8 cellular contexts compared by ENCODE assay signal in the genomic region with DNA sequence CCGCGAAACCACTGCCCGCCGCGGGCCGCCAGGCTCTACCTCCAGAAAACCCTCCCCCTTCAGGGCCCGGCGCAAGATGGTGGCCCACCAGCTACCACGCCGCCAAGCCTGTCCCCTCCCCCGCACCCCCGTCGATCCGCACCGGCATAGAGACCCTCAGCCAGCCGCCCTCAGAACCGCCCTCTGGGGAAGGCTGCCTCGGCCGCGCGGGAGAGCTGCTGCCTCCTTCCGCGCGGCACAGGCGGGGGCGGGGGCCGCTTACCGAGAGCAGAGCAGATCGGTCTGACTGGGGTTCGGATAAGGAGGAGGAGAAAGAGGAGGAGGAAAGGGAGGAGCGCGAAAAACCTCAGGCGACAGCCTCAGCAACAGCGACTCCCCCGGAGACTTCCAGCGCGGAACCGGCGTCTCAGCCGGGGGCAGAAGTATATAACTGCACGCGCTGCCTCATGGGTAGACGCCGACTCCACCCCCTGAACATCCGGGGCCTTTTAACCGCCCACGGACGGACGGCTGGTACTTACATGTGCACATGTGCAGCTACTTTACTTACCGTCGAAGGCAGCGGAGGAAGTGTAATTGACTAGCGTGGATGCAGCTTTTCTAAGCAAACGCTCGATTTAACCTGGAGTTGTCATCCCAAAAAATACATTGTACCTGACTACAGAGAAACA. TPM values are rescaled to one million over a fixed set of nuclear protein-coding genes. Genes with fewer than 3 reads are reported as not detected.
DNase-seq lines count a peak whose midpoint lies in the region; ATAC-seq and TF ChIP-seq lines count a peak whose summit lies in the region.

A gene with protein sequence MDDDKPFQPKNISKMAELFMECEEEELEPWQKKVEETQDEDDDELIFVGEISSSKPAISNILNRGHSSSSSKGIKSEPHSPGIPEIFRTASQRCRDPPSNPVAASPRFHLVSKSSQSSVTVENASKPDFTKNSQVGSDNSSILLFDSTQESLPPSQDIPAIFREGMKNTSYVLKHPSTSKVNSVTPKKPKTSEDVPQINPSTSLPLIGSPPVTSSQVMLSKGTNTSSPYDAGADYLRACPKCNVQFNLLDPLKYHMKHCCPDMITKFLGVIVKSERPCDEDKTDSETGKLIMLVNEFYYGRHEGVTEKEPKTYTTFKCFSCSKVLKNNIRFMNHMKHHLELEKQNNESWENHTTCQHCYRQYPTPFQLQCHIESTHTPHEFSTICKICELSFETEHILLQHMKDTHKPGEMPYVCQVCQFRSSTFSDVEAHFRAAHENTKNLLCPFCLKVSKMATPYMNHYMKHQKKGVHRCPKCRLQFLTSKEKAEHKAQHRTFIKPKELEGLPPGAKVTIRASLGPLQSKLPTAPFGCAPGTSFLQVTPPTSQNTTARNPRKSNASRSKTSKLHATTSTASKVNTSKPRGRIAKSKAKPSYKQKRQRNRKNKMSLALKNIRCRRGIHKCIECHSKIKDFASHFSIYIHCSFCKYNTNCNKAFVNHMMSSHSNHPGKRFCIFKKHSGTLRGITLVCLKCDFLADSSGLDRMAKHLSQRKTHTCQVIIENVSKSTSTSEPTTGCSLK (minus strand): TSS at position 400 of the 671 bp plus-strand sequence. CDS start 8,450 bp downstream, outside the sequence.

- peak within 1 kb of the TSS; percentile 87 to 96 (median 90) for H3K4me3 Mint-ChIP-seq in CD8-positive, alpha-beta memory T cell
- H3K4me3 Mint-ChIP-seq in activated CD4-positive, alpha-beta memory T cell treated with anti-CD3 and anti-CD28 coated beads for 36 hours, result peak within 1 kb of the TSS; percentile 85

- ATAC-seq in GM19452 (IDR thresholded peaks at IDR 0.05; ENCODE audit: unreplicated experiment), result peak; percentile 94
- ATAC-seq in HG03575 (IDR thresholded peaks at IDR 0.05; ENCODE audit: extremely low read depth, insufficient number of reproducible peaks, low FRiP score, unreplicated experiment), result peak; percentile 88
- peak; percentile 98 to 100 for ATAC-seq in lower lobe of right lung

- no peaks in the 10 kb centered on the region for H3K27me3 ChIP-seq in CD8-positive, alpha-beta memory T cell (ENCODE audit: insufficient read depth, low read length, poor library complexity, severe bottlenecking)
- H3K27me3 ChIP-seq in ectodermal cell (ENCODE audit: control insufficient read depth, insufficient read depth, low read length, poor library complexity, severe bottlenecking) (no peaks in the 10 kb centered on the region), lower lobe of right lung (ENCODE audit: low read depth) (no peaks in the 10 kb centered on the region)

- peak within 1 kb of the TSS; percentile 75 for H3K4me3 ChIP-seq in CD8-positive, alpha-beta memory T cell (ENCODE audit: low read length)
- H3K4me3 ChIP-seq in ectodermal cell (ENCODE audit: insufficient read depth, low read depth, low read length) (peak within 1 kb of the TSS; percentile 72), lower lobe of right lung (peak within 1 kb of the TSS; percentile 62)

- H3K36me3 ChIP-seq in CD8-positive, alpha-beta memory T cell (ENCODE audit: insufficient read depth, low read length), result no peaks in the 10 kb centered on the region
- H3K36me3 ChIP-seq in ectodermal cell (ENCODE audit: control insufficient read depth, insufficient read depth, low read length) (no peaks in the 10 kb centered on the region), lower lobe of right lung (no peaks in the 10 kb centered on the region)

- H3K4me1 ChIP-seq in CD8-positive, alpha-beta memory T cell (ENCODE audit: insufficient read depth, low read length), result peaks cover 5% of the 10 kb centered on the region
- H3K4me1 ChIP-seq in ectodermal cell (ENCODE audit: control insufficient read depth, insufficient read depth, low read length) (no peaks in the 10 kb centered on the region), lower lobe of right lung (peaks cover 7% of the 10 kb centered on the region)

- POLR2A ChIA-PET in CD8-positive, alpha-beta memory T cell (lab: Charles Lee), result interaction anchor here (0.6 kb wide), 2 partner anchors 590 to 634 kb away, joined by 3 read pairs; a partner anchor contains a TSS
- POLR2A ChIA-PET in activated CD4-positive, alpha-beta memory T cell treated with anti-CD3 and anti-CD28 coated beads for 36 hours (lab: Charles Lee), result interaction anchor here (1.0 to 1.2 kb wide), 2 partner anchors 17 to 71 kb away, joined by 3 read pairs; a partner anchor contains a TSS

- no peaks in the 10 kb centered on the region for H3K9me3 ChIP-seq in CD8-positive, alpha-beta memory T cell (ENCODE audit: low read length)
- no peaks in the 10 kb centered on the region for H3K9me3 ChIP-seq in ectodermal cell (ENCODE audit: control insufficient read depth, low read length)
- H3K9me3 ChIP-seq in lower lobe of right lung, result no peaks in the 10 kb centered on the region

- TF ChIP-seq CTCF in lower lobe of right lung (IDR thresholded peaks at IDR 0.05), result peak; percentile 33

- 4 to 5% methylated on average over 50 to 55 of the region's 55 CpGs for WGBS in ectodermal cell, 2 experiments

- peak within 1 kb of the TSS; percentile 61 for H3K27ac ChIP-seq in CD8-positive, alpha-beta memory T cell (ENCODE audit: low read depth, low read length)
- H3K27ac ChIP-seq in ectodermal cell (ENCODE audit: insufficient read depth, low read depth, low read length, poor library complexity, severe bottlenecking), result peak within 1 kb of the TSS; percentile 95
- peak within 1 kb of the TSS; percentile 46 for H3K27ac ChIP-seq in lower lobe of right lung

- H3K36me3 Mint-ChIP-seq in CD8-positive, alpha-beta memory T cell, result peaks cover 0 to 3% (median 0%) of the 10 kb centered on the region in 3 donors
- no peaks in the 10 kb centered on the region for H3K36me3 Mint-ChIP-seq in activated CD4-positive, alpha-beta memory T cell treated with anti-CD3 and anti-CD28 coated beads for 36 hours

- no peaks in the 10 kb centered on the region for H3K9me3 Mint-ChIP-seq in CD8-positive, alpha-beta memory T cell
- no peaks in the 10 kb centered on the region for H3K9me3 Mint-ChIP-seq in activated CD4-positive, alpha-beta memory T cell treated with anti-CD3 and anti-CD28 coated beads for 36 hours

- H3K27ac Mint-ChIP-seq in CD8-positive, alpha-beta memory T cell, result peak within 1 kb of the TSS; percentile 58 to 92 (median 84)
- peak within 1 kb of the TSS; percentile 74 for H3K27ac Mint-ChIP-seq in activated CD4-positive, alpha-beta memory T cell treated with anti-CD3 and anti-CD28 coated beads for 36 hours

- peak; percentile 76 to 93 (median 86) for DNase-seq in CD8-positive, alpha-beta memory T cell
- DNase-seq in NCI-H774 (lab: John Stamatoyannopoulos, UW), result peak; percentile 89
- peak; percentile 95 for DNase-seq in activated CD4-positive, alpha-beta memory T cell treated with anti-CD3 and anti-CD28 coated beads for 36 hours
- DNase-seq in lower lobe of right lung, result peak; percentile 92
- DNase-seq in stimulated activated CD4-positive, alpha-beta T cell treated with anti-CD3 and anti-CD28 coated beads, TNF-alpha, amount 100 ng/mL, for 1 hour (ENCODE audit: low read depth in 3 of 3, low spot score in 1 of 3), result peak; percentile 66 to 85 (median 82)

- peaks cover 0 to 2% of the 10 kb centered on the region in 2 donors for H3K27me3 Mint-ChIP-seq in CD8-positive, alpha-beta memory T cell
- H3K27me3 Mint-ChIP-seq in activated CD4-positive, alpha-beta memory T cell treated with anti-CD3 and anti-CD28 coated beads for 36 hours, result no peaks in the 10 kb centered on the region

- CTCF ChIA-PET in CD8-positive, alpha-beta memory T cell (lab: Charles Lee), result interaction anchor here (0.6 to 0.9 kb wide), 2 partner anchors 17 to 183 kb away, joined by 3 read pairs; no protein-coding TSS in a partner anchor
- CTCF ChIA-PET in activated CD4-positive, alpha-beta memory T cell treated with anti-CD3 and anti-CD28 coated beads for 36 hours (lab: Charles Lee), result interaction anchor here (1.1 kb wide), 1 partner anchor 207 kb away, joined by 3 read pairs; no protein-coding TSS in a partner anchor

- H3K4me1 Mint-ChIP-seq in CD8-positive, alpha-beta memory T cell, result peaks cover 12 to 22% (median 19%) of the 10 kb centered on the region in 3 donors
- H3K4me1 Mint-ChIP-seq in activated CD4-positive, alpha-beta memory T cell treated with anti-CD3 and anti-CD28 coated beads for 36 hours (ENCODE audit: low read depth), result peaks cover 15% of the 10 kb centered on the region

- intact Hi-C loops in activated CD4-positive, alpha-beta memory T cell treated with anti-CD3 and anti-CD28 coated beads for 36 hours (cut with micrococcal nuclease), result loop anchor here (1.0 to 2.0 kb wide), 5 partner anchors 56 to 635 kb away; a partner anchor contains a TSS
- intact Hi-C loops in lower lobe of right lung (cut with DNase I), result no loop called here

RNA-seq across cellular contexts. Expression of the gene that starts here (rescaled TPM):
- total RNA-seq in CD8-positive, alpha-beta memory T cell, result 1 to 10 TPM; 7.1 to 7.6 TPM
- 2.2 TPM for polyA plus RNA-seq in CD8-positive, alpha-beta memory T cell
- 1 to 10 TPM; 5.3 to 5.8 TPM for total RNA-seq in activated CD4-positive, alpha-beta memory T cell treated with anti-CD3 and anti-CD28 coated beads for 36 hours
- 20.4 TPM for polyA plus RNA-seq in ectodermal cell (2013, experiment 1 of 4)
- polyA plus RNA-seq in ectodermal cell (2013, experiment 2 of 4), result 21.9 TPM
- 15.6 TPM for polyA plus RNA-seq in ectodermal cell (2013, experiment 3 of 4)
- 16.5 TPM for polyA plus RNA-seq in ectodermal cell (2013, experiment 4 of 4)
- total RNA-seq in lower lobe of right lung, result 5.6 TPM

Comparison
In these comparisons a context has a peak if more than half of its experiments do, and no peak if none do; other contexts are left out.
1. Peak in every context shown above with its lines: DNase-seq, ATAC-seq, H3K4me3 ChIP-seq and H3K27ac ChIP-seq.